In genomic region chr11:64183890-64184289, GRCh38 we compare ENCODE assay signal across 9 cellular contexts. TPM values are rescaled to one million over a fixed set of nuclear protein-coding genes. Genes with fewer than 3 reads are reported as not detected.
DNase-seq lines count a peak whose midpoint lies in the region; ATAC-seq lines count a peak whose summit lies in the region.
"Had no signal": no experiment of that assay in that cellular context is flagged by ENCODE, and none has a peak within 500 bp of the region (broad histone marks: within the 10 kb centered on the region; RNA-seq: fewer than 3 reads in every experiment).

No MANE protein-coding gene starts in this region.

- H3K27ac ChIP-seq in Karpas-422 (ENCODE audit: low read length): no peak overlapping the region
- H3K27ac ChIP-seq in caudate nucleus (ENCODE audit: low read depth, low read length): peak overlapping the region; percentile 64

- H3K4me1 Mint-ChIP-seq in activated CD4-positive, alpha-beta T cell treated with anti-CD3 and anti-CD28 coated beads, Interleukin-2, amount 10 ng/mL, durations not matched to agents 7 days and 5 days: peaks cover 40% of the 10 kb centered on the region

- H3K9me3 Mint-ChIP-seq in activated CD4-positive, alpha-beta T cell treated with anti-CD3 and anti-CD28 coated beads, Interleukin-2, amount 10 ng/mL, durations not matched to agents 7 days and 5 days: no peaks in the 10 kb centered on the region

- no peak for ATAC-seq in GM21447 (IDR thresholded peaks at IDR 0.05; ENCODE audit: unreplicated experiment)
- ATAC-seq in GM21737 (IDR thresholded peaks at IDR 0.05; ENCODE audit: unreplicated experiment): no peak

- no peak for DNase-seq in activated CD4-positive, alpha-beta T cell treated with anti-CD3 and anti-CD28 coated beads, Interleukin-2, amount 10 ng/mL, durations not matched to agents 7 days and 5 days
- no peak for DNase-seq in activated CD4-positive, alpha-beta T cell treated with anti-CD3 and anti-CD28 coated beads, Interleukin-2, amount 50 U/mL, for 4 hours
- DNase-seq in Karpas-422: no peak
- DNase-seq in caudate nucleus (lab: John Stamatoyannopoulos, UW): no peak
- DNase-seq in GM19240 (ENCODE audit: insufficient read length, low spot score): no peak

- peak overlapping the region; percentile 83 for H3K9ac ChIP-seq in Karpas-422 (ENCODE audit: low read length)

- peak overlapping the region; percentile 78; the same call in 1 of the 2 replicates for H3K4me3 ChIP-seq in Karpas-422 (ENCODE audit: low read length)
- peak overlapping the region; percentile 68 for H3K4me3 ChIP-seq in neuron (ENCODE audit: low read length)

- CTCF ChIA-PET in activated CD4-positive, alpha-beta T cell treated with anti-CD3 and anti-CD28 coated beads, Interleukin-2, amount 10 ng/mL, durations not matched to agents 7 days and 5 days (lab: Charles Lee): interaction anchor here (1.1 kb wide), 1 partner anchor 21 kb away, joined by 3 read pairs; no protein-coding TSS in a partner anchor

- no peaks in the 10 kb centered on the region for H3K27me3 Mint-ChIP-seq in activated CD4-positive, alpha-beta T cell treated with anti-CD3 and anti-CD28 coated beads, Interleukin-2, amount 10 ng/mL, durations not matched to agents 7 days and 5 days

- H3K9me3 ChIP-seq in Karpas-422 (ENCODE audit: low read length) (peaks cover 5% of the 10 kb centered on the region; the same call in 1 of the 2 replicates), neuron (ENCODE audit: low read length) (no peaks in the 10 kb centered on the region)

- no peaks in the 10 kb centered on the region for H3K27me3 ChIP-seq in Karpas-422 (ENCODE audit: low read length)
- no peaks in the 10 kb centered on the region for H3K27me3 ChIP-seq in neuron (ENCODE audit: insufficient read depth, low read length)

- peaks cover 12% of the 10 kb centered on the region for H3K36me3 Mint-ChIP-seq in activated CD4-positive, alpha-beta T cell treated with anti-CD3 and anti-CD28 coated beads, Interleukin-2, amount 10 ng/mL, durations not matched to agents 7 days and 5 days (ENCODE audit: low read depth)

- no peak overlapping the region for H3K27ac Mint-ChIP-seq in activated CD4-positive, alpha-beta T cell treated with anti-CD3 and anti-CD28 coated beads, Interleukin-2, amount 10 ng/mL, durations not matched to agents 7 days and 5 days

- H3K36me3 ChIP-seq in Karpas-422 (ENCODE audit: insufficient read depth, low read length) (peaks cover 12% of the 10 kb centered on the region), neuron (ENCODE audit: insufficient read depth, low read length) (peaks cover 4% of the 10 kb centered on the region)

- POLR2A ChIA-PET in activated CD4-positive, alpha-beta T cell treated with anti-CD3 and anti-CD28 coated beads, Interleukin-2, amount 10 ng/mL, durations not matched to agents 7 days and 5 days (lab: Charles Lee): no interaction called here

- peaks cover 20% of the 10 kb centered on the region for H3K79me2 ChIP-seq in Karpas-422 (ENCODE audit: low read length)

- H3K4me2 ChIP-seq in Karpas-422 (ENCODE audit: low read depth, low read length, poor library complexity, severe bottlenecking): peak overlapping the region; percentile 95

- H2AFZ ChIP-seq in Karpas-422 (ENCODE audit: low read length): no peak overlapping the region
- H2AFZ ChIP-seq in neuron (ENCODE audit: low read depth, low read length): no peak overlapping the region

- H3K4me3 Mint-ChIP-seq in activated CD4-positive, alpha-beta T cell treated with anti-CD3 and anti-CD28 coated beads, Interleukin-2, amount 10 ng/mL, durations not matched to agents 7 days and 5 days: peak overlapping the region; percentile 20

- no peaks in the 10 kb centered on the region for H3K9me2 ChIP-seq in Karpas-422 (replicated peaks; ENCODE audit: insufficient read depth, low read length)

- H3K4me1 ChIP-seq in Karpas-422 (ENCODE audit: low read length) (peaks cover 36% of the 10 kb centered on the region), neuron (ENCODE audit: insufficient read depth, low read length) (peaks cover 9% of the 10 kb centered on the region)

- peaks cover 6% of the 10 kb centered on the region; the same call in 1 of the 2 replicates for H4K20me1 ChIP-seq in Karpas-422 (ENCODE audit: insufficient read depth, low read depth, low read length)

RNA-seq across cellular contexts. Expression of gene STIP1, which starts 2.1 kb away (rescaled TPM):
- total RNA-seq in activated CD4-positive, alpha-beta T cell treated with anti-CD3 and anti-CD28 coated beads, Interleukin-2, amount 10 ng/mL, durations not matched to agents 7 days and 5 days: 100 to 1,000 TPM; 211 to 213 TPM
- total RNA-seq in Karpas-422 (2014; rRNA removed; shearing (Covaris generic); ENCODE audit: low replicate concordance): 101 and 199 TPM in 2 replicates

RNA-seq across cellular contexts. Expression of gene MACROD1, which starts 18.0 kb away (rescaled TPM):
- total RNA-seq in activated CD4-positive, alpha-beta T cell treated with anti-CD3 and anti-CD28 coated beads, Interleukin-2, amount 10 ng/mL, durations not matched to agents 7 days and 5 days: 10 to 100 TPM in 1 of 2 experiments, 1 to 10 TPM in 1; 9.2 to 11.6 TPM
- 5.4 TPM in 1 of 2 replicates, not detected in the other for total RNA-seq in Karpas-422 (2014; rRNA removed; shearing (Covaris generic); ENCODE audit: low replicate concordance)

RNA-seq across cellular contexts. Expression of gene FERMT3, which starts 22.6 kb away (rescaled TPM):
- 100 to 1,000 TPM; 190 to 207 TPM for total RNA-seq in activated CD4-positive, alpha-beta T cell treated with anti-CD3 and anti-CD28 coated beads, Interleukin-2, amount 10 ng/mL, durations not matched to agents 7 days and 5 days
- 72.7 and 141 TPM in 2 replicates for total RNA-seq in Karpas-422 (2014; rRNA removed; shearing (Covaris generic); ENCODE audit: low replicate concordance)
- total RNA-seq: renal cortical epithelial cell had no signal

RNA-seq across cellular contexts. Expression of gene TRPT1, which starts 42.1 kb away (rescaled TPM):
- total RNA-seq in activated CD4-positive, alpha-beta T cell treated with anti-CD3 and anti-CD28 coated beads, Interleukin-2, amount 10 ng/mL, durations not matched to agents 7 days and 5 days: 10 to 100 TPM; 20.0 to 26.5 TPM
- total RNA-seq in Karpas-422 (2014; rRNA removed; shearing (Covaris generic); ENCODE audit: low replicate concordance): 72.5 and 90.4 TPM in 2 replicates

RNA-seq across cellular contexts. Expression of gene NUDT22, which starts 42.2 kb away (rescaled TPM):
- 10 to 100 TPM; 70.2 to 82.1 TPM for total RNA-seq in activated CD4-positive, alpha-beta T cell treated with anti-CD3 and anti-CD28 coated beads, Interleukin-2, amount 10 ng/mL, durations not matched to agents 7 days and 5 days
- 70.0 and 114 TPM in 2 replicates for total RNA-seq in Karpas-422 (2014; rRNA removed; shearing (Covaris generic); ENCODE audit: low replicate concordance)
